9 cellular contexts compared by ENCODE assay signal in the genomic region with DNA sequence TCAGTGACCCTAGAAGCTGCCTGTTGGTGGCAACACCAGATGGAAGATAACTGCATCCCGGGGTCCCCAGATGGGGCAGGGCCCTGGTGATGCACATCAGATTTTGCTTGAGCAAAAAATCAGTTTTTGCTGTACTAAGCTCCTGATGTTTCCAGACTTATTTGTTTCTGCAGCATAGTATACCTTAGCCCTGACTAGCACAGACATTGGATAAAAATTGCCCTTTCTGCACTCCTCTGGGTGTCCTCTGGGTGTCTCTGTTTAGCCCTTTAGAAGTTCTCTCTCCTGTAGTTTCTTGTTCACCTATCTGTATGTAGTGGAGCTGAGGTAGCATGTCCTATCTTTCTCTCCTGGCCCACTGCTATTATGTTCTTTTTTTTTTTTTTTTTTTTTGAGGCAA. TPM values are rescaled to one million over a fixed set of nuclear protein-coding genes. Genes with fewer than 3 reads are reported as not detected.
DNase-seq lines count a peak whose midpoint lies in the region; TF ChIP-seq lines count a peak whose summit lies in the region.
"Had no signal": no experiment of that assay in that cellular context is flagged by ENCODE, and none has a peak within 500 bp of the region (broad histone marks: within the 10 kb centered on the region; RNA-seq: fewer than 3 reads in every experiment).

No MANE protein-coding gene starts in this region.

- H3K9ac ChIP-seq in SU-DHL-6 (ENCODE audit: low read length), result no peak overlapping the region

- peak; percentile 26 for TF ChIP-seq CTCF in SU-DHL-6 (IDR thresholded peaks at IDR 0.05; ENCODE audit: insufficient read depth, low read length, poor library complexity, severe bottlenecking)
- peak; percentile 31 for TF ChIP-seq CTCF in kidney epithelial cell (IDR thresholded peaks at IDR 0.05; ENCODE audit: insufficient read depth, low read length, poor library complexity, severe bottlenecking)

- H4K20me1 ChIP-seq in SU-DHL-6 (ENCODE audit: low read depth, low read length), result no peaks in the 10 kb centered on the region

- no peak overlapping the region for H3K4me2 ChIP-seq in SU-DHL-6 (ENCODE audit: low read depth, low read length, poor library complexity, severe bottlenecking)

- H3K27me3 ChIP-seq in SU-DHL-6 (ENCODE audit: low read length) (no peaks in the 10 kb centered on the region), kidney epithelial cell (ENCODE audit: control insufficient read depth, insufficient read depth, low read length) (no peaks in the 10 kb centered on the region)

- no peak overlapping the region for H2AFZ ChIP-seq in SU-DHL-6 (ENCODE audit: low read depth, low read length, severe bottlenecking)

- no peaks in the 10 kb centered on the region for H3K9me3 ChIP-seq in SU-DHL-6 (ENCODE audit: insufficient read depth, low read length)

- no peaks in the 10 kb centered on the region for H3K9me2 ChIP-seq in SU-DHL-6 (replicated peaks; ENCODE audit: insufficient read depth, low read length)

- H3K4me3 ChIP-seq in SU-DHL-6 (ENCODE audit: insufficient read depth, low read length, poor library complexity, severe bottlenecking) (no peak overlapping the region), kidney epithelial cell (ENCODE audit: low read depth, low read length) (no peak overlapping the region)

- H3F3A ChIP-seq in SU-DHL-6 (ENCODE audit: insufficient read depth), result no peaks in the 10 kb centered on the region

- DNase-seq in NCI-H2107 treated with DMSO at 0.1 percent for 48 hours (lab: John Stamatoyannopoulos, UW; ENCODE audit: unreplicated experiment), result peak; percentile 38
- DNase-seq in NCI-H2107 (lab: John Stamatoyannopoulos, UW), result no peak
- DNase-seq in HuH-7.5 (ENCODE audit: low spot score), result peak; percentile 22
- DNase-seq in kidney epithelial cell (ENCODE audit: low read depth), result no peak
- DNase-seq in NCI-H2227 treated with DMSO at 0.1 percent for 48 hours (lab: John Stamatoyannopoulos, UW), result no peak
- DNase-seq in T-helper 9 cell, result no peak
- DNase-seq in COLO668 (lab: John Stamatoyannopoulos, UW; ENCODE audit: unreplicated experiment), result no peak

- H3K79me2 ChIP-seq in SU-DHL-6 (ENCODE audit: insufficient read depth, low read length), result no peaks in the 10 kb centered on the region

- H3K27ac ChIP-seq in SU-DHL-6 (ENCODE audit: low read depth, low read length), result no peak overlapping the region

- no peaks in the 10 kb centered on the region for H3K36me3 ChIP-seq in SU-DHL-6 (ENCODE audit: low read length)
- no peaks in the 10 kb centered on the region for H3K36me3 ChIP-seq in kidney epithelial cell (ENCODE audit: control insufficient read depth, insufficient read depth, low read length)

RNA-seq across cellular contexts. Expression of a gene that starts 30.3 kb away (rescaled TPM):
- total RNA-seq in kidney epithelial cell, result not detected in 2 replicates
- total RNA-seq: B cell had no signal

RNA-seq across cellular contexts. Expression of a gene that starts 30.7 kb away (rescaled TPM):
- total RNA-seq in kidney epithelial cell, result 0.96 and 1.6 TPM in 2 replicates

Comparison
In these comparisons a context has a peak if more than half of its experiments do, and no peak if none do; other contexts are left out.
1. DNase-seq: peak in NCI-H2107 treated with DMSO at 0.1 percent for 48 hours (single experiment) and HuH-7.5 (single experiment); none in NCI-H2107 (single experiment), kidney epithelial cell (single experiment), NCI-H2227 treated with DMSO at 0.1 percent for 48 hours (single experiment), T-helper 9 cell (single experiment) and COLO668 (single experiment).